In genomic region chr19:47652285-47652684, GRCh38 we compare ENCODE assay signal across 20 cellular contexts.
"Had no signal": no experiment of that assay in that cellular context is flagged by ENCODE, and none has a peak within 500 bp of the region (broad histone marks: within the 10 kb centered on the region; RNA-seq: fewer than 3 reads in every experiment).

No MANE protein-coding gene starts in this region.

- ATAC-seq: activated CD8-positive, alpha-beta T cell treated with anti-CD3 and anti-CD28 coated beads, Interleukin-2, amount 10 ng/mL, durations not matched to agents 7 days and 5 days; body of pancreas; esophagus mucosa; mucosa of descending colon; naive thymus-derived CD8-positive, alpha-beta T cell had no signal

- H3K4me3 Mint-ChIP-seq: activated CD4-positive, alpha-beta T cell treated with anti-CD3 and anti-CD28 coated beads, Interleukin-2, amount 10 ng/mL, durations not matched to agents 24 days and 14 days; activated CD8-positive, alpha-beta T cell treated with anti-CD3 and anti-CD28 coated beads, Interleukin-2, amount 10 ng/mL, durations not matched to agents 7 days and 5 days; activated naive CD8-positive, alpha-beta T cell treated with anti-CD3 and anti-CD28 coated beads for 36 hours; memory B cell had no signal

- H3K27me3 Mint-ChIP-seq: activated CD4-positive, alpha-beta T cell treated with anti-CD3 and anti-CD28 coated beads, Interleukin-2, amount 10 ng/mL, durations not matched to agents 24 days and 14 days; activated naive CD8-positive, alpha-beta T cell treated with anti-CD3 and anti-CD28 coated beads for 36 hours; memory B cell; naive thymus-derived CD8-positive, alpha-beta T cell had no signal

- H3K27ac Mint-ChIP-seq: activated CD4-positive, alpha-beta T cell treated with anti-CD3 and anti-CD28 coated beads, Interleukin-2, amount 10 ng/mL, durations not matched to agents 24 days and 14 days; activated CD8-positive, alpha-beta T cell treated with anti-CD3 and anti-CD28 coated beads, Interleukin-2, amount 10 ng/mL, durations not matched to agents 7 days and 5 days; activated naive CD8-positive, alpha-beta T cell treated with anti-CD3 and anti-CD28 coated beads for 36 hours; memory B cell had no signal

- H3K27ac ChIP-seq: body of pancreas, colonic mucosa, tibial artery, uterus had no signal

- DNase-seq: activated CD4-positive, alpha-beta T cell treated with anti-CD3 and anti-CD28 coated beads, Interleukin-2, amount 10 ng/mL, durations not matched to agents 24 days and 14 days; activated CD4-positive, CD25-positive, alpha-beta regulatory T cell; activated CD8-positive, alpha-beta memory T cell treated with anti-CD3 and anti-CD28 coated beads, Interleukin-2, amount 50 U/mL, for 4 hours; activated CD8-positive, alpha-beta T cell treated with anti-CD3 and anti-CD28 coated beads, Interleukin-2, amount 10 ng/mL, durations not matched to agents 7 days and 5 days; activated naive CD8-positive, alpha-beta T cell treated with anti-CD3 and anti-CD28 coated beads for 36 hours; colonic mucosa; hypothalamus; kidney; left ventricle myocardium superior; naive thymus-derived CD8-positive, alpha-beta T cell; nucleus accumbens; retina; stimulated activated CD4-positive, alpha-beta T cell treated with anti-CD3 and anti-CD28 coated beads, Interleukin-2, amount 100 ng/mL, for 48 hours; stimulated activated naive CD4-positive, alpha-beta T cell; tibial artery; uterus had no signal

- H3K9me3 Mint-ChIP-seq: activated CD4-positive, alpha-beta T cell treated with anti-CD3 and anti-CD28 coated beads, Interleukin-2, amount 10 ng/mL, durations not matched to agents 24 days and 14 days had no signal
